Comparison of ENCODE assay signal across 23 cellular contexts in genomic region chr7:133491319-133491718, GRCh38.
DNase-seq lines count a peak whose midpoint lies in the region; ATAC-seq and TF ChIP-seq lines count a peak whose summit lies in the region.
"Had no signal": no experiment of that assay in that cellular context is flagged by ENCODE, and none has a peak within 500 bp of the region (broad histone marks: within the 10 kb centered on the region; RNA-seq: fewer than 3 reads in every experiment).

No MANE protein-coding gene starts in this region.

- H3K4me1 Mint-ChIP-seq in activated CD4-positive, alpha-beta T cell treated with anti-CD3 and anti-CD28 coated beads, Interleukin-2, amount 10 ng/mL, durations not matched to agents 24 days and 14 days = peaks cover 22% of the 10 kb centered on the region
- H3K4me1 Mint-ChIP-seq in activated T-helper 2 cell treated with anti-CD3 and anti-CD28 coated beads, Interferon-gamma antibody, Interleukin-2, Interleukin-4, amounts not matched to agents 10 μg/mL and 5 μg/mL and 100 μg/mL, durations not matched to agents 14 hours and 24 hours and 36 hours (ENCODE audit: low read depth) = peaks cover 46% of the 10 kb centered on the region
- peaks cover 26 to 37% of the 10 kb centered on the region in 2 donors for H3K4me1 Mint-ChIP-seq in natural killer cell

- H3K36me3 Mint-ChIP-seq in activated CD4-positive, alpha-beta T cell treated with anti-CD3 and anti-CD28 coated beads, Interleukin-2, amount 10 ng/mL, durations not matched to agents 24 days and 14 days (ENCODE audit: low read depth) = peaks cover 3% of the 10 kb centered on the region
- peaks cover 24% of the 10 kb centered on the region for H3K36me3 Mint-ChIP-seq in activated T-helper 2 cell treated with anti-CD3 and anti-CD28 coated beads, Interferon-gamma antibody, Interleukin-2, Interleukin-4, amounts not matched to agents 10 μg/mL and 5 μg/mL and 100 μg/mL, durations not matched to agents 14 hours and 24 hours and 36 hours (ENCODE audit: low read depth)
- no peaks in the 10 kb centered on the region for H3K36me3 Mint-ChIP-seq in natural killer cell

- H3K27ac ChIP-seq in KOPT-K1 (ENCODE audit: low read depth, low read length, poor library complexity, severe bottlenecking) = peak overlapping the region; percentile 41
- H3K27ac ChIP-seq: gastroesophageal sphincter, left ventricle myocardium inferior, Peyer's patch, prostate gland, stomach, tibial nerve had no signal

- H3K36me3 ChIP-seq in KOPT-K1 (ENCODE audit: insufficient read depth, low read length) = no peaks in the 10 kb centered on the region
- H3K36me3 ChIP-seq: Peyer's patch, prostate gland had no signal

- intact Hi-C loops in activated CD4-positive, alpha-beta T cell treated with anti-CD3 and anti-CD28 coated beads, Interleukin-2, amount 10 ng/mL, durations not matched to agents 24 days and 14 days (cut with micrococcal nuclease) = no loop called here
- intact Hi-C loops in activated T-helper 2 cell treated with anti-CD3 and anti-CD28 coated beads, Interferon-gamma antibody, Interleukin-2, Interleukin-4, amounts not matched to agents 10 μg/mL and 5 μg/mL and 100 μg/mL, durations not matched to agents 14 hours and 24 hours and 36 hours (cut with micrococcal nuclease) = loop anchor here (1.0 to 10.0 kb wide), 9 partner anchors 29 to 1058 kb away; partner anchors contain the start of genes AKR1B1, CHCHD3 and EXOC4
- intact Hi-C loops in natural killer cell (cut with micrococcal nuclease) = no loop called here

- no peak for TF ChIP-seq CTCF in natural killer cell (IDR thresholded peaks at IDR 0.05)

- H3K27ac Mint-ChIP-seq in activated CD4-positive, alpha-beta T cell treated with anti-CD3 and anti-CD28 coated beads, Interleukin-2, amount 10 ng/mL, durations not matched to agents 24 days and 14 days = peak overlapping the region; percentile 81
- peak overlapping the region; percentile 94 for H3K27ac Mint-ChIP-seq in activated T-helper 2 cell treated with anti-CD3 and anti-CD28 coated beads, Interferon-gamma antibody, Interleukin-2, Interleukin-4, amounts not matched to agents 10 μg/mL and 5 μg/mL and 100 μg/mL, durations not matched to agents 14 hours and 24 hours and 36 hours
- H3K27ac Mint-ChIP-seq in natural killer cell = peak overlapping the region; percentile 7 to 51

- H3K9me3 Mint-ChIP-seq in activated CD4-positive, alpha-beta T cell treated with anti-CD3 and anti-CD28 coated beads, Interleukin-2, amount 10 ng/mL, durations not matched to agents 24 days and 14 days = peaks cover 7% of the 10 kb centered on the region
- peaks cover 21% of the 10 kb centered on the region for H3K9me3 Mint-ChIP-seq in activated T-helper 2 cell treated with anti-CD3 and anti-CD28 coated beads, Interferon-gamma antibody, Interleukin-2, Interleukin-4, amounts not matched to agents 10 μg/mL and 5 μg/mL and 100 μg/mL, durations not matched to agents 14 hours and 24 hours and 36 hours
- peaks cover 0 to 2% of the 10 kb centered on the region in 2 donors for H3K9me3 Mint-ChIP-seq in natural killer cell
- H3K9me3 Mint-ChIP-seq: central memory CD8-positive, alpha-beta T cell had no signal

- peaks cover 3% of the 10 kb centered on the region for H3K9me3 ChIP-seq in KOPT-K1 (ENCODE audit: insufficient read depth, low read length, poor library complexity, severe bottlenecking)
- H3K9me3 ChIP-seq: gastroesophageal sphincter, left ventricle myocardium inferior, Peyer's patch, prostate gland, stomach, tibial nerve had no signal

- no peak for ATAC-seq in natural killer cell
- no peak for ATAC-seq in GM21423 (IDR thresholded peaks at IDR 0.05; ENCODE audit: unreplicated experiment)
- no peak for ATAC-seq in GM19463 (IDR thresholded peaks at IDR 0.05; ENCODE audit: unreplicated experiment)
- ATAC-seq: gastroesophageal sphincter had no signal

- peak overlapping the region; percentile 8 for H3K4me3 Mint-ChIP-seq in activated CD4-positive, alpha-beta T cell treated with anti-CD3 and anti-CD28 coated beads, Interleukin-2, amount 10 ng/mL, durations not matched to agents 24 days and 14 days
- peak overlapping the region; percentile 20 for H3K4me3 Mint-ChIP-seq in activated T-helper 2 cell treated with anti-CD3 and anti-CD28 coated beads, Interferon-gamma antibody, Interleukin-2, Interleukin-4, amounts not matched to agents 10 μg/mL and 5 μg/mL and 100 μg/mL, durations not matched to agents 14 hours and 24 hours and 36 hours (ENCODE audit: low read depth)
- no peak overlapping the region for H3K4me3 Mint-ChIP-seq in natural killer cell
- H3K4me3 Mint-ChIP-seq: CD4-positive, CD25-positive, alpha-beta regulatory T cell; central memory CD8-positive, alpha-beta T cell had no signal

- no peak for DNase-seq in activated CD4-positive, alpha-beta T cell treated with anti-CD3 and anti-CD28 coated beads, Interleukin-2, amount 10 ng/mL, durations not matched to agents 24 days and 14 days
- DNase-seq in activated CD4-positive, alpha-beta T cell treated with anti-CD3 and anti-CD28 coated beads, Interleukin-2, amount 50 U/mL, for 4 hours = no peak
- DNase-seq in activated T-helper 2 cell treated with anti-CD3 and anti-CD28 coated beads, Interferon-gamma antibody, Interleukin-2, Interleukin-4, amounts not matched to agents 10 μg/mL and 5 μg/mL and 100 μg/mL, durations not matched to agents 14 hours and 24 hours and 36 hours (ENCODE audit: low spot score) = no peak
- DNase-seq in natural killer cell (no peak), Ammon's horn (ENCODE audit: low spot score) (no peak)
- DNase-seq: H7; left ventricle myocardium inferior; NCI-H1092 treated with DMSO at 0.1 percent for 48 hours; NCI-H2029; NCI-H69; Peyer's patch; SIG-M5; stimulated activated CD4-positive, alpha-beta T cell treated with anti-CD3 and anti-CD28 coated beads, Interleukin-15, amount 100 ng/mL, for 24 hours; stomach; T1000 had no signal

- H3K27me3 Mint-ChIP-seq in activated CD4-positive, alpha-beta T cell treated with anti-CD3 and anti-CD28 coated beads, Interleukin-2, amount 10 ng/mL, durations not matched to agents 24 days and 14 days = no peaks in the 10 kb centered on the region
- no peaks in the 10 kb centered on the region for H3K27me3 Mint-ChIP-seq in activated T-helper 2 cell treated with anti-CD3 and anti-CD28 coated beads, Interferon-gamma antibody, Interleukin-2, Interleukin-4, amounts not matched to agents 10 μg/mL and 5 μg/mL and 100 μg/mL, durations not matched to agents 14 hours and 24 hours and 36 hours (ENCODE audit: low read depth)
- no peaks in the 10 kb centered on the region for H3K27me3 Mint-ChIP-seq in natural killer cell (ENCODE audit: low read depth in 2 of 2)
- H3K27me3 Mint-ChIP-seq: CD4-positive, CD25-positive, alpha-beta regulatory T cell; central memory CD8-positive, alpha-beta T cell had no signal

Comparison
In these comparisons a context has a peak if more than half of its experiments do, and no peak if none do; other contexts are left out.
1. H3K27ac Mint-ChIP-seq: peak in every context shown above with its lines; median percentile 94 in activated T-helper 2 cell treated with anti-CD3 and anti-CD28 coated beads, Interferon-gamma antibody, Interleukin-2, Interleukin-4, amounts not matched to agents 10 μg/mL and 5 μg/mL and 100 μg/mL, durations not matched to agents 14 hours and 24 hours and 36 hours; 81 in activated CD4-positive, alpha-beta T cell treated with anti-CD3 and anti-CD28 coated beads, Interleukin-2, amount 10 ng/mL, durations not matched to agents 24 days and 14 days; 29 in natural killer cell.